ENCODE assay signal across 1 cellular context in the genomic region with DNA sequence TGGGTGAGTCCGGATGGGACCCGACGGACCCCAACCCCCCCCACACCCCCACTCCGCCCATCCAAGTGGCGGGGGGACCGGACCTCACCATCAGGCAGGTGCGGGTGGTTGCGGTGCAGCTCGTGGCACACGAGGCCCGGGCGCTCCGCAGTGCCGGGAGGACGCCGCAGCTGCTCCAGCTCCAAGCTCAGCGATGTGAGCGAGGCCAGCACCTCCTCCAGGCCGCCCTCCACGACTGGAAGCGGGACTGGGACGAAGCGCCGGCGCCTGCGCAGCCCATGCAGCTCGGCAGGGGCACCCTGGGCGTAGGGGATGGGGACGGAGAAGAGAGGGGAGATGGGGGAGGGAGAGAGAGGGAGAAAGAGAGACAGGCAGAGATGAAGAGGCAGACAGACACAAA.
TF ChIP-seq lines count a peak whose summit lies in the region.

No MANE protein-coding gene starts in this region.

TF ChIP-seq in H1, 55 proteins besides CTCF, POLR2A, EP300 and RAD21:
- TF ChIP-seq CEBPB (IDR thresholded peaks at IDR 0.05; ENCODE audit: low read depth, low read length) (no peak), KDM1A (IDR thresholded peaks at IDR 0.05; ENCODE audit: borderline replicate concordance, low read length) (peak; percentile 80; the same call in 1 of the 2 replicates), RNF2 (IDR thresholded peaks at IDR 0.05; ENCODE audit: borderline replicate concordance, low read depth, low read length, missing control alignments, poor library complexity, severe bottlenecking) (no peak), RFX5 (IDR thresholded peaks at IDR 0.05; ENCODE audit: borderline replicate concordance, low read depth, low read length) (no peak), SP2 (IDR thresholded peaks at IDR 0.05; ENCODE audit: low read length) (no peak), CREB1 (IDR thresholded peaks at IDR 0.05) (no peak), PHF8 (conservative IDR thresholded peaks at IDR 0.05; ENCODE audit: low read depth, low read length) (no peak), TAF7 (optimal IDR thresholded peaks at IDR 0.05; ENCODE audit: borderline replicate concordance, low read depth, low read length) (no peak), SIX5 (IDR thresholded peaks at IDR 0.05; ENCODE audit: low read depth, low read length) (no peak), NANOG (IDR thresholded peaks at IDR 0.05; ENCODE audit: insufficient read depth, low read depth, low read length, poor library complexity, severe bottlenecking) (no peak), TBP (IDR thresholded peaks at IDR 0.05; ENCODE audit: low read depth, low read length) (peak; percentile 30; the same call in 1 of the 2 replicates), BCL11A (IDR thresholded peaks at IDR 0.05; ENCODE audit: low read depth in 2 of 2, low read length in 2 of 2) (no peak), SUZ12 (IDR thresholded peaks at IDR 0.05; ENCODE audit: low read length) (no peak), KDM5A (IDR thresholded peaks at IDR 0.05; ENCODE audit: low read length) (no peak), TCF12 (IDR thresholded peaks at IDR 0.05; ENCODE audit: low read depth, low read length) (no peak), RXRA (IDR thresholded peaks at IDR 0.05; ENCODE audit: insufficient read depth, low read depth, low read length) (no peak), SRF (IDR thresholded peaks at IDR 0.05; ENCODE audit: low read depth, low read length) (no peak), POU5F1 (IDR thresholded peaks at IDR 0.05; ENCODE audit: low read depth, low read length) (no peak), ATF3 (IDR thresholded peaks at IDR 0.05; ENCODE audit: insufficient read depth, low read depth, low read length) (no peak), CHD1 (IDR thresholded peaks at IDR 0.05; ENCODE audit: low read depth, low read length) (no peak), SP4 (IDR thresholded peaks at IDR 0.05; ENCODE audit: low read length) (no peak), JUN (IDR thresholded peaks at IDR 0.05; ENCODE audit: low read depth, low read length) (no peak), KDM4A (IDR thresholded peaks at IDR 0.05; ENCODE audit: low read depth, low read length, severe bottlenecking) (no peak), FOSL1 (IDR thresholded peaks at IDR 0.05; ENCODE audit: insufficient read depth, low read depth, low read length) (no peak), ATF2 (IDR thresholded peaks at IDR 0.05; ENCODE audit: low read length) (no peak), BRCA1 (IDR thresholded peaks at IDR 0.05; ENCODE audit: low read depth, low read length) (no peak), GABPA (IDR thresholded peaks at IDR 0.05; ENCODE audit: borderline replicate concordance, insufficient read depth, low read length) (no peak), SIN3A (conservative IDR thresholded peaks at IDR 0.05 in 1 of 2, IDR thresholded peaks at IDR 0.05 in 1 of 2; ENCODE audit: low read depth in 1 of 2, low read length in 2 of 2) (no peak), NRF1 (IDR thresholded peaks at IDR 0.05; ENCODE audit: low read depth, low read length) (peak; percentile 67), SAP30 (IDR thresholded peaks at IDR 0.05; ENCODE audit: insufficient read depth, insufficient replicate concordance, low read length) (no peak), HDAC6 (IDR thresholded peaks at IDR 0.05; ENCODE audit: low read depth, low read length) (no peak), SP1 (IDR thresholded peaks at IDR 0.05; ENCODE audit: low read depth, low read length) (no peak), ZNF274 (IDR thresholded peaks at IDR 0.05; ENCODE audit: borderline replicate concordance, extremely low read depth, low read length) (no peak), GTF2F1 (IDR thresholded peaks at IDR 0.05; ENCODE audit: borderline replicate concordance, low read depth, low read length) (no peak), JUND (IDR thresholded peaks at IDR 0.05; ENCODE audit: low read length) (no peak), TAF1 (IDR thresholded peaks at IDR 0.05; ENCODE audit: low read depth, low read length) (no peak), YY1 (IDR thresholded peaks at IDR 0.05; ENCODE audit: low read depth, low read length) (no peak), EZH2 (IDR thresholded peaks at IDR 0.05; ENCODE audit: low read depth, low read length, severe bottlenecking) (no peak), POLR2AphosphoS5 (IDR thresholded peaks at IDR 0.05; ENCODE audit: low read depth, low read length) (no peak), EGR1 (IDR thresholded peaks at IDR 0.05; ENCODE audit: borderline replicate concordance, low read depth, low read length) (peak; percentile 20; the same call in 1 of the 2 replicates), SIRT6 (IDR thresholded peaks at IDR 0.05; ENCODE audit: low read length) (no peak), RBBP5 (IDR thresholded peaks at IDR 0.05; ENCODE audit: borderline replicate concordance, low read depth, low read length) (no peak), BACH1 (IDR thresholded peaks at IDR 0.05; ENCODE audit: low read length) (no peak), HDAC2 (IDR thresholded peaks at IDR 0.05; ENCODE audit: borderline replicate concordance in 1 of 2, low read depth in 2 of 2, low read length in 2 of 2) (no peak; a peak in 1 of 4 replicates), USF2 (IDR thresholded peaks at IDR 0.05; ENCODE audit: low read length) (no peak), ASH2L (IDR thresholded peaks at IDR 0.05; ENCODE audit: low read length) (peak; percentile 73), CTBP2 (IDR thresholded peaks at IDR 0.05; ENCODE audit: borderline replicate concordance, insufficient read depth, insufficient read length, low read length) (no peak), E2F6 (IDR thresholded peaks at IDR 0.05) (peak; percentile 86), TEAD4 (IDR thresholded peaks at IDR 0.05; ENCODE audit: low read depth, low read length) (no peak)
- TF ChIP-seq, protein P1, sequence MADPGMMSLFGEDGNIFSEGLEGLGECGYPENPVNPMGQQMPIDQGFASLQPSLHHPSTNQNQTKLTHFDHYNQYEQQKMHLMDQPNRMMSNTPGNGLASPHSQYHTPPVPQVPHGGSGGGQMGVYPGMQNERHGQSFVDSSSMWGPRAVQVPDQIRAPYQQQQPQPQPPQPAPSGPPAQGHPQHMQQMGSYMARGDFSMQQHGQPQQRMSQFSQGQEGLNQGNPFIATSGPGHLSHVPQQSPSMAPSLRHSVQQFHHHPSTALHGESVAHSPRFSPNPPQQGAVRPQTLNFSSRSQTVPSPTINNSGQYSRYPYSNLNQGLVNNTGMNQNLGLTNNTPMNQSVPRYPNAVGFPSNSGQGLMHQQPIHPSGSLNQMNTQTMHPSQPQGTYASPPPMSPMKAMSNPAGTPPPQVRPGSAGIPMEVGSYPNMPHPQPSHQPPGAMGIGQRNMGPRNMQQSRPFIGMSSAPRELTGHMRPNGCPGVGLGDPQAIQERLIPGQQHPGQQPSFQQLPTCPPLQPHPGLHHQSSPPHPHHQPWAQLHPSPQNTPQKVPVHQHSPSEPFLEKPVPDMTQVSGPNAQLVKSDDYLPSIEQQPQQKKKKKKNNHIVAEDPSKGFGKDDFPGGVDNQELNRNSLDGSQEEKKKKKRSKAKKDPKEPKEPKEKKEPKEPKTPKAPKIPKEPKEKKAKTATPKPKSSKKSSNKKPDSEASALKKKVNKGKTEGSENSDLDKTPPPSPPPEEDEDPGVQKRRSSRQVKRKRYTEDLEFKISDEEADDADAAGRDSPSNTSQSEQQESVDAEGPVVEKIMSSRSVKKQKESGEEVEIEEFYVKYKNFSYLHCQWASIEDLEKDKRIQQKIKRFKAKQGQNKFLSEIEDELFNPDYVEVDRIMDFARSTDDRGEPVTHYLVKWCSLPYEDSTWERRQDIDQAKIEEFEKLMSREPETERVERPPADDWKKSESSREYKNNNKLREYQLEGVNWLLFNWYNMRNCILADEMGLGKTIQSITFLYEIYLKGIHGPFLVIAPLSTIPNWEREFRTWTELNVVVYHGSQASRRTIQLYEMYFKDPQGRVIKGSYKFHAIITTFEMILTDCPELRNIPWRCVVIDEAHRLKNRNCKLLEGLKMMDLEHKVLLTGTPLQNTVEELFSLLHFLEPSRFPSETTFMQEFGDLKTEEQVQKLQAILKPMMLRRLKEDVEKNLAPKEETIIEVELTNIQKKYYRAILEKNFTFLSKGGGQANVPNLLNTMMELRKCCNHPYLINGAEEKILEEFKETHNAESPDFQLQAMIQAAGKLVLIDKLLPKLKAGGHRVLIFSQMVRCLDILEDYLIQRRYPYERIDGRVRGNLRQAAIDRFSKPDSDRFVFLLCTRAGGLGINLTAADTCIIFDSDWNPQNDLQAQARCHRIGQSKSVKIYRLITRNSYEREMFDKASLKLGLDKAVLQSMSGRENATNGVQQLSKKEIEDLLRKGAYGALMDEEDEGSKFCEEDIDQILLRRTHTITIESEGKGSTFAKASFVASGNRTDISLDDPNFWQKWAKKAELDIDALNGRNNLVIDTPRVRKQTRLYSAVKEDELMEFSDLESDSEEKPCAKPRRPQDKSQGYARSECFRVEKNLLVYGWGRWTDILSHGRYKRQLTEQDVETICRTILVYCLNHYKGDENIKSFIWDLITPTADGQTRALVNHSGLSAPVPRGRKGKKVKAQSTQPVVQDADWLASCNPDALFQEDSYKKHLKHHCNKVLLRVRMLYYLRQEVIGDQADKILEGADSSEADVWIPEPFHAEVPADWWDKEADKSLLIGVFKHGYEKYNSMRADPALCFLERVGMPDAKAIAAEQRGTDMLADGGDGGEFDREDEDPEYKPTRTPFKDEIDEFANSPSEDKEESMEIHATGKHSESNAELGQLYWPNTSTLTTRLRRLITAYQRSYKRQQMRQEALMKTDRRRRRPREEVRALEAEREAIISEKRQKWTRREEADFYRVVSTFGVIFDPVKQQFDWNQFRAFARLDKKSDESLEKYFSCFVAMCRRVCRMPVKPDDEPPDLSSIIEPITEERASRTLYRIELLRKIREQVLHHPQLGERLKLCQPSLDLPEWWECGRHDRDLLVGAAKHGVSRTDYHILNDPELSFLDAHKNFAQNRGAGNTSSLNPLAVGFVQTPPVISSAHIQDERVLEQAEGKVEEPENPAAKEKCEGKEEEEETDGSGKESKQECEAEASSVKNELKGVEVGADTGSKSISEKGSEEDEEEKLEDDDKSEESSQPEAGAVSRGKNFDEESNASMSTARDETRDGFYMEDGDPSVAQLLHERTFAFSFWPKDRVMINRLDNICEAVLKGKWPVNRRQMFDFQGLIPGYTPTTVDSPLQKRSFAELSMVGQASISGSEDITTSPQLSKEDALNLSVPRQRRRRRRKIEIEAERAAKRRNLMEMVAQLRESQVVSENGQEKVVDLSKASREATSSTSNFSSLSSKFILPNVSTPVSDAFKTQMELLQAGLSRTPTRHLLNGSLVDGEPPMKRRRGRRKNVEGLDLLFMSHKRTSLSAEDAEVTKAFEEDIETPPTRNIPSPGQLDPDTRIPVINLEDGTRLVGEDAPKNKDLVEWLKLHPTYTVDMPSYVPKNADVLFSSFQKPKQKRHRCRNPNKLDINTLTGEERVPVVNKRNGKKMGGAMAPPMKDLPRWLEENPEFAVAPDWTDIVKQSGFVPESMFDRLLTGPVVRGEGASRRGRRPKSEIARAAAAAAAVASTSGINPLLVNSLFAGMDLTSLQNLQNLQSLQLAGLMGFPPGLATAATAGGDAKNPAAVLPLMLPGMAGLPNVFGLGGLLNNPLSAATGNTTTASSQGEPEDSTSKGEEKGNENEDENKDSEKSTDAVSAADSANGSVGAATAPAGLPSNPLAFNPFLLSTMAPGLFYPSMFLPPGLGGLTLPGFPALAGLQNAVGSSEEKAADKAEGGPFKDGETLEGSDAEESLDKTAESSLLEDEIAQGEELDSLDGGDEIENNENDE (IDR thresholded peaks at IDR 0.05; ENCODE audit: insufficient replicate concordance, low read length) = no peak
- TF ChIP-seq, protein P2, sequence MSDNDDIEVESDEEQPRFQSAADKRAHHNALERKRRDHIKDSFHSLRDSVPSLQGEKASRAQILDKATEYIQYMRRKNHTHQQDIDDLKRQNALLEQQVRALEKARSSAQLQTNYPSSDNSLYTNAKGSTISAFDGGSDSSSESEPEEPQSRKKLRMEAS (IDR thresholded peaks at IDR 0.05) = peak; percentile 89
